Comparison of ENCODE assay signal across 8 cellular contexts in genomic region chr5:144467795-144468194, GRCh38.
DNase-seq lines count a peak whose midpoint lies in the region; ATAC-seq, FAIRE-seq and TF ChIP-seq lines count a peak whose summit lies in the region.

No MANE protein-coding gene starts in this region.

- H3K27me3 ChIP-seq in cardiac muscle cell (no peaks in the 10 kb centered on the region), right atrium auricular region (no peaks in the 10 kb centered on the region), OCI-LY3 (ENCODE audit: low read depth, low read length) (no peaks in the 10 kb centered on the region), small intestine (ENCODE audit: control insufficient read depth in 2 of 2, insufficient read depth in 2 of 2, low read length in 2 of 2) (no peaks in the 10 kb centered on the region)

- H3K36me3 ChIP-seq in cardiac muscle cell, result no peaks in the 10 kb centered on the region
- no peaks in the 10 kb centered on the region for H3K36me3 ChIP-seq in right atrium auricular region
- no peaks in the 10 kb centered on the region for H3K36me3 ChIP-seq in OCI-LY3 (replicated peaks; ENCODE audit: low read depth, low read length)
- no peaks in the 10 kb centered on the region for H3K36me3 ChIP-seq in small intestine (ENCODE audit: control insufficient read depth in 2 of 2, insufficient read depth in 2 of 2, low read length in 2 of 2)

- peak; percentile 46 to 55 for DNase-seq in cardiac muscle cell (ENCODE audit: low read depth in 1 of 2, low spot score in 1 of 2)
- no peak for DNase-seq in right atrium auricular region (ENCODE audit: low spot score)
- DNase-seq in fibroblast of pulmonary artery (ENCODE audit: low read depth), result peak; percentile 51
- DNase-seq in small intestine, result peak; percentile 35
- no peak for DNase-seq in activated T-cell treated with anti-CD3 and anti-CD28 coated beads, Interleukin-2, amount 50 U/mL, for 1 hour

- H2AFZ ChIP-seq in OCI-LY3 (ENCODE audit: low read depth, low read length), result no peak overlapping the region

- no peak overlapping the region for H3K4me2 ChIP-seq in OCI-LY3 (ENCODE audit: low read length)

- H3K9ac ChIP-seq in OCI-LY3 (ENCODE audit: low read length), result no peak overlapping the region

- no peak overlapping the region for H3K4me3 ChIP-seq in cardiac muscle cell
- no peak overlapping the region for H3K4me3 ChIP-seq in right atrium auricular region
- H3K4me3 ChIP-seq in OCI-LY3 (ENCODE audit: low read length), result no peak overlapping the region
- H3K4me3 ChIP-seq in fibroblast of pulmonary artery (replicated peaks; ENCODE audit: low read depth, low read length), result no peak overlapping the region
- no peak overlapping the region for H3K4me3 ChIP-seq in small intestine (ENCODE audit: low read depth in 1 of 2, low read length in 2 of 2)

- H3K79me2 ChIP-seq in OCI-LY3 (ENCODE audit: low read length), result no peaks in the 10 kb centered on the region

- no peak for FAIRE-seq in small intestine (lab: Jason Lieb, UNC)

- ATAC-seq in GM21737 (IDR thresholded peaks at IDR 0.05; ENCODE audit: unreplicated experiment) (no peak), GM21423 (IDR thresholded peaks at IDR 0.05; ENCODE audit: unreplicated experiment) (no peak)

- 0 to 39% (median 16%) methylated on average over 2 of the region's 2 CpGs for WGBS in small intestine, 3 donors

- H3K4me1 ChIP-seq in cardiac muscle cell (ENCODE audit: low read depth), result peaks cover 3% of the 10 kb centered on the region
- no peaks in the 10 kb centered on the region for H3K4me1 ChIP-seq in right atrium auricular region
- H3K4me1 ChIP-seq in OCI-LY3 (ENCODE audit: low read length), result no peaks in the 10 kb centered on the region
- no peaks in the 10 kb centered on the region for H3K4me1 ChIP-seq in small intestine (ENCODE audit: control insufficient read depth in 2 of 2, insufficient read depth in 1 of 2, low read depth in 1 of 2, low read length in 1 of 2)

- H3K27ac ChIP-seq in cardiac muscle cell (no peak overlapping the region), right atrium auricular region (no peak overlapping the region), OCI-LY3 (ENCODE audit: low read length) (no peak overlapping the region), small intestine (ENCODE audit: low read depth in 1 of 2, low read length in 1 of 2) (no peak overlapping the region)

- H3K9me3 ChIP-seq in cardiac muscle cell (ENCODE audit: low read depth) (no peaks in the 10 kb centered on the region), right atrium auricular region (no peaks in the 10 kb centered on the region), OCI-LY3 (ENCODE audit: insufficient read depth, low read length) (no peaks in the 10 kb centered on the region), small intestine (ENCODE audit: control insufficient read depth, low read depth) (no peaks in the 10 kb centered on the region)

- no peaks in the 10 kb centered on the region for H4K20me1 ChIP-seq in OCI-LY3 (ENCODE audit: insufficient read depth, low read length)

- TF ChIP-seq CTCF in cardiac muscle cell (IDR thresholded peaks at IDR 0.05; ENCODE audit: low read depth, low read length) (peak; percentile 65), right atrium auricular region (IDR thresholded peaks at IDR 0.05) (peak in 1 of 2 donors; percentile 58), OCI-LY3 (IDR thresholded peaks at IDR 0.05; ENCODE audit: low read depth, low read length) (peak; percentile 21; the same call in 1 of the 2 replicates), fibroblast of pulmonary artery (IDR thresholded peaks at IDR 0.05; ENCODE audit: low read length, missing control alignments) (peak; percentile 79)

Comparison
In these comparisons a context has a peak if more than half of its experiments do, and no peak if none do; other contexts are left out.
1. DNase-seq: peak in cardiac muscle cell (2 of 2), fibroblast of pulmonary artery (single experiment) and small intestine (single experiment); none in right atrium auricular region (single experiment) and activated T-cell treated with anti-CD3 and anti-CD28 coated beads, Interleukin-2, amount 50 U/mL, for 1 hour (single experiment).